ENCODE assay signal across 1 cellular context in genomic region chr18:65235966-65236634, GRCh38.
TF ChIP-seq lines count a peak whose summit lies in the region.

No MANE protein-coding gene starts in this region.

TF ChIP-seq in HepG2, 621 proteins besides CTCF, POLR2A, EP300 and RAD21 (continued from another document):
- TF ChIP-seq RFX1 (IDR thresholded peaks at IDR 0.05) (no peak), ZNF564 (CRISPR knock-in tag; IDR thresholded peaks at IDR 0.05) (no peak), NONO (IDR thresholded peaks at IDR 0.05) (no peak), NONO (CRISPR knock-in tag; conservative IDR thresholded peaks at IDR 0.05) (no peak), ARNT (IDR thresholded peaks at IDR 0.05) (no peak), CEBPG (CRISPR knock-in tag; IDR thresholded peaks at IDR 0.05) (no peak), TP53 (CRISPR knock-in tag; conservative IDR thresholded peaks at IDR 0.05) (no peak)
